ENCODE assay signal across 24 cellular contexts in genomic region chr18:62537042-62537894, GRCh38. TPM values are rescaled to one million over a fixed set of nuclear protein-coding genes. Genes with fewer than 3 reads are reported as not detected.
A peak's percentile ranks its signal among the peaks of the same experiment; 100 is the strongest.
DNase-seq lines count a peak whose midpoint lies in the region; ATAC-seq, FAIRE-seq and TF ChIP-seq lines count a peak whose summit lies in the region.
"Had no signal": no experiment of that assay in that cellular context is flagged by ENCODE, and none has a peak within 500 bp of the region (broad histone marks: within the 10 kb centered on the region; RNA-seq: fewer than 3 reads in every experiment).

No MANE protein-coding gene starts in this region.

- peaks cover 49% of the 10 kb centered on the region for H3K79me2 ChIP-seq in keratinocyte (ENCODE audit: control insufficient read depth, insufficient read depth, low read length)

- H3K9me3 Mint-ChIP-seq in activated CD4-positive, alpha-beta T cell treated with anti-CD3 and anti-CD28 coated beads, Interleukin-2, amount 10 ng/mL, durations not matched to agents 7 days and 5 days, result no peaks in the 10 kb centered on the region
- H3K9me3 Mint-ChIP-seq in activated CD4-positive, alpha-beta T cell treated with anti-CD3 and anti-CD28 coated beads, Interleukin-2, amount 10 ng/mL, durations not matched to agents 24 days and 14 days, result no peaks in the 10 kb centered on the region
- H3K9me3 Mint-ChIP-seq: IgD-negative memory B cell had no signal

- H3K4me3 ChIP-seq in RWPE2 (ENCODE audit: severe bottlenecking), result no peak overlapping the region
- H3K4me3 ChIP-seq in keratinocyte (ENCODE audit: control insufficient read depth in 2 of 3, extremely low read depth in 1 of 3, insufficient read depth in 2 of 3, low read depth in 1 of 3, low read length in 3 of 3), result no peak overlapping the region
- H3K4me3 ChIP-seq: GM12878 had no signal

- CTCF ChIA-PET in activated CD4-positive, alpha-beta T cell treated with anti-CD3 and anti-CD28 coated beads, Interleukin-2, amount 10 ng/mL, durations not matched to agents 7 days and 5 days (lab: Charles Lee), result interaction anchor here (0.6 to 1.0 kb wide), 2 partner anchors 9 to 67 kb away, joined by 3 to 5 read pairs; no protein-coding TSS in a partner anchor

- H3K4me2 ChIP-seq in keratinocyte (ENCODE audit: control insufficient read depth, extremely low read depth, insufficient read depth, low read depth, low read length), result peak overlapping the region; percentile 41
- H3K4me2 ChIP-seq: SK-N-SH had no signal

- peaks cover 16% of the 10 kb centered on the region for H3K36me3 ChIP-seq in RWPE2 (ENCODE audit: low read depth)
- peaks cover 0 to 9% of the 10 kb centered on the region in 2 experiments for H3K36me3 ChIP-seq in keratinocyte (ENCODE audit: control insufficient read depth in 2 of 2, extremely low read depth in 1 of 2, insufficient read depth in 2 of 2, low read length in 2 of 2)

- no peaks in the 10 kb centered on the region for H3K9me3 ChIP-seq in RWPE2 (ENCODE audit: severe bottlenecking)
- H3K9me3 ChIP-seq in keratinocyte (ENCODE audit: control insufficient read depth, low read depth, low read length), result no peaks in the 10 kb centered on the region
- H3K9me3 ChIP-seq: SK-N-SH had no signal

- H3K9me1 ChIP-seq in keratinocyte (ENCODE audit: control insufficient read depth, extremely low read depth, insufficient read depth, low read length), result no peaks in the 10 kb centered on the region

- H3K27ac ChIP-seq in RWPE2 (ENCODE audit: poor library complexity, severe bottlenecking) (peak overlapping the region; percentile 66), keratinocyte (ENCODE audit: control insufficient read depth, insufficient read depth, low read length) (peak overlapping the region; percentile 50)
- H3K27ac ChIP-seq: C4-2B, RWPE1 had no signal

- H3K9ac ChIP-seq in keratinocyte (ENCODE audit: control insufficient read depth, extremely low read depth, insufficient read depth, low read length), result no peak overlapping the region
- H3K9ac ChIP-seq: SK-N-SH had no signal

- no peak overlapping the region for H3K4me3 Mint-ChIP-seq in activated CD4-positive, alpha-beta T cell treated with anti-CD3 and anti-CD28 coated beads, Interleukin-2, amount 10 ng/mL, durations not matched to agents 7 days and 5 days
- H3K4me3 Mint-ChIP-seq in activated CD4-positive, alpha-beta T cell treated with anti-CD3 and anti-CD28 coated beads, Interleukin-2, amount 10 ng/mL, durations not matched to agents 24 days and 14 days, result no peak overlapping the region

- dilution Hi-C loops in keratinocyte (cut with MboI; ENCODE audit: extremely low pct_ligation_motif_present, low sequenced_read_pairs), result no loop called here

- H3K27me3 ChIP-seq in RWPE2 (ENCODE audit: insufficient read depth, poor library complexity, severe bottlenecking) (no peaks in the 10 kb centered on the region), keratinocyte (ENCODE audit: control insufficient read depth, extremely low read depth, insufficient read depth, low read length) (no peaks in the 10 kb centered on the region)

- H4K20me1 ChIP-seq in keratinocyte (ENCODE audit: control insufficient read depth, extremely low read depth, insufficient read depth, low read length), result no peaks in the 10 kb centered on the region

- H3K4me1 ChIP-seq in RWPE2 (ENCODE audit: insufficient read depth, poor library complexity, severe bottlenecking), result peaks cover 21% of the 10 kb centered on the region
- peaks cover 23% of the 10 kb centered on the region for H3K4me1 ChIP-seq in keratinocyte (ENCODE audit: control insufficient read depth, extremely low read depth, insufficient read depth, low read length)

- ATAC-seq in RWPE2 (ENCODE audit: low read depth) (peak; percentile 51), GM21360 (IDR thresholded peaks at IDR 0.05; ENCODE audit: unreplicated experiment) (no peak), GM21381 (IDR thresholded peaks at IDR 0.05; ENCODE audit: unreplicated experiment) (no peak), HG02973 (IDR thresholded peaks at IDR 0.05; ENCODE audit: unreplicated experiment) (no peak)
- ATAC-seq: GM12878, HCT116 had no signal

- H3K27ac Mint-ChIP-seq in activated CD4-positive, alpha-beta T cell treated with anti-CD3 and anti-CD28 coated beads, Interleukin-2, amount 10 ng/mL, durations not matched to agents 7 days and 5 days, result peak overlapping the region; percentile 11
- no peak overlapping the region for H3K27ac Mint-ChIP-seq in activated CD4-positive, alpha-beta T cell treated with anti-CD3 and anti-CD28 coated beads, Interleukin-2, amount 10 ng/mL, durations not matched to agents 24 days and 14 days

- no peak for TF ChIP-seq CTCF in RWPE2 (IDR thresholded peaks at IDR 0.05; ENCODE audit: poor library complexity, severe bottlenecking)
- TF ChIP-seq CTCF in keratinocyte (optimal IDR thresholded peaks at IDR 0.05 in 1 of 3, IDR thresholded peaks at IDR 0.05 in 1 of 3, conservative IDR thresholded peaks at IDR 0.05 in 1 of 3; ENCODE audit: extremely low read depth in 1 of 3, insufficient read depth in 2 of 3, low read length in 3 of 3), result no peak

- H2AFZ ChIP-seq in keratinocyte (ENCODE audit: control insufficient read depth, low read length), result no peak overlapping the region

- no peaks in the 10 kb centered on the region for H3K27me3 Mint-ChIP-seq in activated CD4-positive, alpha-beta T cell treated with anti-CD3 and anti-CD28 coated beads, Interleukin-2, amount 10 ng/mL, durations not matched to agents 7 days and 5 days
- H3K27me3 Mint-ChIP-seq in activated CD4-positive, alpha-beta T cell treated with anti-CD3 and anti-CD28 coated beads, Interleukin-2, amount 10 ng/mL, durations not matched to agents 24 days and 14 days, result no peaks in the 10 kb centered on the region
- H3K27me3 Mint-ChIP-seq: IgD-negative memory B cell had no signal

- peaks cover 44% of the 10 kb centered on the region for H3K36me3 Mint-ChIP-seq in activated CD4-positive, alpha-beta T cell treated with anti-CD3 and anti-CD28 coated beads, Interleukin-2, amount 10 ng/mL, durations not matched to agents 7 days and 5 days (ENCODE audit: low read depth)
- H3K36me3 Mint-ChIP-seq in activated CD4-positive, alpha-beta T cell treated with anti-CD3 and anti-CD28 coated beads, Interleukin-2, amount 10 ng/mL, durations not matched to agents 24 days and 14 days (ENCODE audit: low read depth), result peaks cover 35% of the 10 kb centered on the region
- H3K36me3 Mint-ChIP-seq: IgD-negative memory B cell had no signal

- intact Hi-C loops in activated CD4-positive, alpha-beta T cell treated with anti-CD3 and anti-CD28 coated beads, Interleukin-2, amount 10 ng/mL, durations not matched to agents 24 days and 14 days (cut with micrococcal nuclease), result no loop called here

- POLR2A ChIA-PET in activated CD4-positive, alpha-beta T cell treated with anti-CD3 and anti-CD28 coated beads, Interleukin-2, amount 10 ng/mL, durations not matched to agents 7 days and 5 days (lab: Charles Lee), result interaction anchor here (0.5 kb wide), 1 partner anchor 16 kb away, joined by 3 read pairs; no protein-coding TSS in a partner anchor

- peaks cover 48% of the 10 kb centered on the region for H3K4me1 Mint-ChIP-seq in activated CD4-positive, alpha-beta T cell treated with anti-CD3 and anti-CD28 coated beads, Interleukin-2, amount 10 ng/mL, durations not matched to agents 7 days and 5 days
- H3K4me1 Mint-ChIP-seq in activated CD4-positive, alpha-beta T cell treated with anti-CD3 and anti-CD28 coated beads, Interleukin-2, amount 10 ng/mL, durations not matched to agents 24 days and 14 days, result peaks cover 32% of the 10 kb centered on the region

- FAIRE-seq in keratinocyte (lab: Jason Lieb, UNC), result peak; percentile 52
- FAIRE-seq: GM12878, H1 had no signal

- no peak for DNase-seq in activated CD4-positive, alpha-beta T cell treated with anti-CD3 and anti-CD28 coated beads, Interleukin-2, amount 10 ng/mL, durations not matched to agents 7 days and 5 days
- DNase-seq in activated CD4-positive, alpha-beta T cell treated with anti-CD3 and anti-CD28 coated beads, Interleukin-2, amount 10 ng/mL, durations not matched to agents 24 days and 14 days, result no peak
- DNase-seq in RWPE2 (ENCODE audit: low spot score) (no peak), keratinocyte (ENCODE audit: low read depth, low spot score) (no peak), NCI-H1105 (lab: John Stamatoyannopoulos, UW) (no peak)
- DNase-seq: 8988T, DMS 273 treated with DMSO at 0.1 percent for 48 hours, DND-41, MV-4-11, NCI-H1694 treated with DMSO at 0.1 percent for 48 hours, NCI-H2081 treated with DMSO at 0.1 percent for 48 hours, NCI-H446, NCI-H526, SIG-M5, SK-N-SH had no signal

RNA-seq across cellular contexts. Expression of gene ZCCHC2, which starts 14.4 kb away (rescaled TPM):
- 10 to 100 TPM; 55.1 to 62.5 TPM for total RNA-seq in activated CD4-positive, alpha-beta T cell treated with anti-CD3 and anti-CD28 coated beads, Interleukin-2, amount 10 ng/mL, durations not matched to agents 7 days and 5 days
- total RNA-seq in activated CD4-positive, alpha-beta T cell treated with anti-CD3 and anti-CD28 coated beads, Interleukin-2, amount 10 ng/mL, durations not matched to agents 24 days and 14 days, result 47.0 and 52.8 TPM in 2 replicates
- 12.9 to 15.3 TPM (median 14.1 TPM) in 3 replicates for polyA plus RNA-seq in keratinocyte
- 21.1 TPM for polyA plus RNA-seq in keratinocyte (2011; ENCODE audit: low read depth)
- polyA plus RNA-seq in keratinocyte (2011; cell fraction: cytosol; rRNA removed), result 7.0 and 11.5 TPM in 2 replicates
- 23.1 and 23.7 TPM in 2 replicates for polyA plus RNA-seq in keratinocyte (2011; cell fraction: nucleus; rRNA removed)
- polyA plus RNA-seq in keratinocyte (2012; ENCODE audit: low replicate concordance), result 9.5 and 9.9 TPM in 2 replicates
- 32.2 to 38.2 TPM (median 32.3 TPM) in 3 replicates for polyA minus RNA-seq in keratinocyte
- polyA minus RNA-seq in keratinocyte (2011; cell fraction: cytosol; rRNA and poly(A)+ RNA removed), result 12.7 TPM
- polyA minus RNA-seq in keratinocyte (2011; cell fraction: nucleus; rRNA and poly(A)+ RNA removed), result 19.5 and 36.0 TPM in 2 replicates
